ENCODE assay signal across 30 cellular contexts in genomic region chr7:30246392-30246791, GRCh38.
"Had no signal": no experiment of that assay in that cellular context is flagged by ENCODE, and none has a peak within 500 bp of the region (broad histone marks: within the 10 kb centered on the region; RNA-seq: fewer than 3 reads in every experiment).

No MANE protein-coding gene starts in this region.

- H3K4me3 ChIP-seq: left lung, ovary, sigmoid colon, smooth muscle cell, stomach, suprapubic skin, tibial nerve had no signal

- H3K9me3 ChIP-seq: left lung, neutrophil, ovary, sigmoid colon, stomach, suprapubic skin, tibial nerve had no signal

- H3K9me3 Mint-ChIP-seq: activated B cell treated with CpG ODN at 0.5 μM for 24 hours; activated naive CD4-positive, alpha-beta T cell treated with anti-CD3 and anti-CD28 coated beads for 36 hours; activated naive CD8-positive, alpha-beta T cell treated with anti-CD3 and anti-CD28 coated beads, Interleukin-2, amount 10 ng/mL, durations not matched to agents 7 days and 5 days; dendritic cell treated with granulocyte-macrophage colony-stimulating factor and Interleukin-4, amounts not matched to agents 40 ng/mL and 50 ng/mL, for 4 days; immature natural killer cell; mesothelial cell of epicardium; stimulated activated memory B cell treated with anti-CD40 and anti-IgM and Interleukin-4, amounts not matched to agents 10 μg/mL and 1 μg/mL and 100 μg/mL, for 72 hours; T-helper 1 cell treated with Interleukin-12 subunit alpha and Interleukin-12 subunit beta and Interleukin-4 antibody, amounts not matched to agents 30 μg/mL and 1 μg/mL, for 36 hours had no signal

- H3K27me3 Mint-ChIP-seq: activated B cell treated with CpG ODN at 0.5 μM for 24 hours; dendritic cell treated with granulocyte-macrophage colony-stimulating factor and Interleukin-4, amounts not matched to agents 40 ng/mL and 50 ng/mL, for 4 days; stimulated activated memory B cell treated with anti-CD40 and anti-IgM and Interleukin-4, amounts not matched to agents 10 μg/mL and 1 μg/mL and 100 μg/mL, for 72 hours had no signal

- FAIRE-seq: bronchial epithelial cell, endometrium had no signal

- H3K4me3 Mint-ChIP-seq: activated B cell treated with CpG ODN at 0.5 μM for 24 hours; activated naive CD4-positive, alpha-beta T cell treated with anti-CD3 and anti-CD28 coated beads for 36 hours; activated naive CD8-positive, alpha-beta T cell treated with anti-CD3 and anti-CD28 coated beads, Interleukin-2, amount 10 ng/mL, durations not matched to agents 7 days and 5 days; activated T-cell treated with anti-CD3 and anti-CD28 coated beads, Interleukin-2, amount 50 U/mL, for 72 hours; dendritic cell treated with granulocyte-macrophage colony-stimulating factor and Interleukin-4, amounts not matched to agents 40 ng/mL and 50 ng/mL, for 4 days; immature natural killer cell; mesothelial cell of epicardium; natural killer cell treated with Interleukin-12 subunit alpha and Interleukin-12 subunit beta and Interleukin-15 and Interleukin-18, amount 100 ng/mL, for 72 hours; stimulated activated memory B cell treated with anti-CD40 and anti-IgM and Interleukin-4, amounts not matched to agents 10 μg/mL and 1 μg/mL and 100 μg/mL, for 72 hours; T-helper 1 cell treated with Interleukin-12 subunit alpha and Interleukin-12 subunit beta and Interleukin-4 antibody, amounts not matched to agents 30 μg/mL and 1 μg/mL, for 36 hours had no signal

- H3K27ac Mint-ChIP-seq: activated B cell treated with CpG ODN at 0.5 μM for 24 hours; activated naive CD4-positive, alpha-beta T cell treated with anti-CD3 and anti-CD28 coated beads for 36 hours; activated naive CD8-positive, alpha-beta T cell treated with anti-CD3 and anti-CD28 coated beads, Interleukin-2, amount 10 ng/mL, durations not matched to agents 7 days and 5 days; activated T-cell treated with anti-CD3 and anti-CD28 coated beads, Interleukin-2, amount 50 U/mL, for 72 hours; dendritic cell treated with granulocyte-macrophage colony-stimulating factor and Interleukin-4, amounts not matched to agents 40 ng/mL and 50 ng/mL, for 4 days; immature natural killer cell; mesothelial cell of epicardium; natural killer cell treated with Interleukin-12 subunit alpha and Interleukin-12 subunit beta and Interleukin-15 and Interleukin-18, amount 100 ng/mL, for 72 hours; stimulated activated memory B cell treated with anti-CD40 and anti-IgM and Interleukin-4, amounts not matched to agents 10 μg/mL and 1 μg/mL and 100 μg/mL, for 72 hours; T-helper 1 cell treated with Interleukin-12 subunit alpha and Interleukin-12 subunit beta and Interleukin-4 antibody, amounts not matched to agents 30 μg/mL and 1 μg/mL, for 36 hours had no signal

- H3K36me3 Mint-ChIP-seq: activated naive CD8-positive, alpha-beta T cell treated with anti-CD3 and anti-CD28 coated beads, Interleukin-2, amount 10 ng/mL, durations not matched to agents 7 days and 5 days; mesothelial cell of epicardium; natural killer cell treated with Interleukin-12 subunit alpha and Interleukin-12 subunit beta and Interleukin-15 and Interleukin-18, amount 100 ng/mL, for 72 hours; stimulated activated memory B cell treated with anti-CD40 and anti-IgM and Interleukin-4, amounts not matched to agents 10 μg/mL and 1 μg/mL and 100 μg/mL, for 72 hours had no signal

- H3K27ac ChIP-seq: left lung, neutrophil, ovary, sigmoid colon, stomach, suprapubic skin, tibial nerve had no signal

- DNase-seq: activated B cell treated with CpG ODN at 0.5 μM for 24 hours; activated CD4-positive, alpha-beta T cell treated with anti-CD3 and anti-CD28 coated beads for 4 hours; activated CD4-positive, alpha-beta T cell treated with anti-CD3 and anti-CD28 coated beads, Interleukin-2, amount 50 U/mL, for 48 hours; activated effector memory CD4-positive, alpha-beta T cell treated with Interleukin-2 at 50 U/mL for 16 hours; activated naive CD4-positive, alpha-beta T cell treated with anti-CD3 and anti-CD28 coated beads for 36 hours; activated naive CD8-positive, alpha-beta T cell treated with anti-CD3 and anti-CD28 coated beads, Interleukin-2, amount 10 ng/mL, durations not matched to agents 7 days and 5 days; activated T-cell treated with anti-CD3 and anti-CD28 coated beads, Interleukin-2, amount 50 U/mL, for 72 hours; amniotic stem cell; effector CD4-positive, alpha-beta T cell; erythroblast; foreskin fibroblast; immature natural killer cell; left lung; mammary epithelial cell; ovary; sigmoid colon; stimulated activated CD4-positive, alpha-beta T cell treated with anti-CD3 and anti-CD28 coated beads, Interleukin-15, amount 100 ng/mL, for 24 hours; stomach; T1000 had no signal

- H3K27me3 ChIP-seq: left lung, ovary, sigmoid colon, stomach, suprapubic skin, tibial nerve had no signal

- H3K4me2 ChIP-seq: smooth muscle cell had no signal

- ATAC-seq: activated T-cell treated with anti-CD3 and anti-CD28 coated beads, Interleukin-2, amount 50 U/mL, for 72 hours; left lung; natural killer cell treated with Interleukin-12 subunit alpha and Interleukin-12 subunit beta and Interleukin-15 and Interleukin-18, amount 100 ng/mL, for 72 hours; stimulated activated memory B cell treated with anti-CD40 and anti-IgM and Interleukin-4, amounts not matched to agents 10 μg/mL and 1 μg/mL and 100 μg/mL, for 72 hours had no signal

- H3K36me3 ChIP-seq: left lung, neutrophil, ovary, sigmoid colon, stomach, suprapubic skin, tibial nerve had no signal

- H3K4me1 ChIP-seq: sigmoid colon, suprapubic skin had no signal
